ENCODE assay signal across 28 cellular contexts in the genomic region with DNA sequence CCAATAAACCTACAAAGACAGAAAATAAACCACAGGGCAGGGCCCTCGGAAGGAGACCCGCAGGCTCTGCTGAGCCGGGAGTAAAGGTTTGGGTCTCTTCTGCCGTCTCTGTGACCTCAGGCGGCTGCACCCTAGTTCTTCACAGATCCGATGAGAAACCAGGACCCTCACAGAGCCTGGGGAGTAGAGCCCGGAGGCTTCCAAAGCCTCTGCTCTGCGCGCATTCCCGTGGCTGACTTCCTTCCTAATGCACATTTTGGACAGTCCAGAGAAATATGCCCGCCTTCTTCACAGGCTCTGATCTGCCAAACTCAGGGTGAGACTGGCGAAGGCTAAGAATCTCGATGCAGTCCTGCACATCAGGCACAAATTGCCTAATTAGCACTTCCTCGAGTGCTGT.
"Had no signal": no experiment of that assay in that cellular context is flagged by ENCODE, and none has a peak within 500 bp of the region (broad histone marks: within the 10 kb centered on the region; RNA-seq: fewer than 3 reads in every experiment).

No MANE protein-coding gene starts in this region.

- H3K27ac ChIP-seq: brain microvascular endothelial cell, esophagus muscularis mucosa, foreskin keratinocyte, gastrocnemius medialis, WERI-Rb-1 had no signal

- H3K4me3 ChIP-seq: esophagus muscularis mucosa, gastrocnemius medialis had no signal

- H3K4me1 ChIP-seq: esophagus muscularis mucosa, foreskin keratinocyte, gastrocnemius medialis had no signal

- H3K27me3 ChIP-seq: brain microvascular endothelial cell, esophagus muscularis mucosa, foreskin keratinocyte, gastrocnemius medialis had no signal

- ATAC-seq: activated CD4-positive, CD25-positive, alpha-beta regulatory T cell treated with anti-CD3 and anti-CD28 coated beads, Interleukin-2, amount 50 U/mL, for 24 hours; activated CD8-positive, alpha-beta T cell treated with anti-CD3 and anti-CD28 coated beads for 36 hours; activated T-cell treated with anti-CD3 and anti-CD28 coated beads, Interleukin-2, amount 50 U/mL, for 4 hours; activated T-helper 17 cell treated with anti-CD3 and anti-CD28 coated beads, Interleukin-2, amount 50 U/mL, for 72 hours; effector memory CD8-positive, alpha-beta T cell; foreskin keratinocyte; gastrocnemius medialis; T-helper 17 cell had no signal

- H3K9me3 ChIP-seq: esophagus muscularis mucosa, gastrocnemius medialis had no signal

- DNase-seq: activated B cell treated with CpG ODN at 0.5 μM for 24 hours; activated CD4-positive, alpha-beta T cell treated with anti-CD3 and anti-CD28 coated beads for 48 hours; activated CD4-positive, alpha-beta T cell treated with anti-CD3 and anti-CD28 coated beads, Interleukin-2, amount 50 U/mL, for 1 hour; activated CD4-positive, alpha-beta T cell treated with anti-CD3 and anti-CD28 coated beads, Interleukin-2, amount 50 U/mL, for 48 hours; activated CD8-positive, alpha-beta memory T cell treated with anti-CD3 and anti-CD28 coated beads for 24 hours; activated CD8-positive, alpha-beta T cell treated with anti-CD3 and anti-CD28 coated beads for 36 hours; activated effector memory CD4-positive, alpha-beta T cell treated with Interleukin-2 at 50 U/mL for 16 hours; activated gamma-delta T cell treated with Interleukin-2 at 50 U/mL for 16 hours; activated naive CD4-positive, alpha-beta T cell treated with anti-CD3 and anti-CD28 coated beads, Interleukin-2, amount 50 U/mL, for 16 hours; activated naive CD4-positive, alpha-beta T cell treated with Interleukin-2 at 50 U/mL for 16 hours; activated T-cell treated with anti-CD3 and anti-CD28 coated beads, Interleukin-2, amount 50 U/mL, for 4 hours; amniotic stem cell; anterior cingulate cortex; brain microvascular endothelial cell; cortex of kidney; dermis blood vessel endothelial cell; effector CD4-positive, alpha-beta T cell; effector memory CD8-positive, alpha-beta T cell; erythroblast; foreskin keratinocyte; gastrocnemius medialis; T-helper 1 cell; T-helper 17 cell; T1000 had no signal

- H3K36me3 ChIP-seq: brain microvascular endothelial cell, esophagus muscularis mucosa, gastrocnemius medialis, WERI-Rb-1 had no signal
